ENCODE assay signal across 8 cellular contexts in the genomic region with DNA sequence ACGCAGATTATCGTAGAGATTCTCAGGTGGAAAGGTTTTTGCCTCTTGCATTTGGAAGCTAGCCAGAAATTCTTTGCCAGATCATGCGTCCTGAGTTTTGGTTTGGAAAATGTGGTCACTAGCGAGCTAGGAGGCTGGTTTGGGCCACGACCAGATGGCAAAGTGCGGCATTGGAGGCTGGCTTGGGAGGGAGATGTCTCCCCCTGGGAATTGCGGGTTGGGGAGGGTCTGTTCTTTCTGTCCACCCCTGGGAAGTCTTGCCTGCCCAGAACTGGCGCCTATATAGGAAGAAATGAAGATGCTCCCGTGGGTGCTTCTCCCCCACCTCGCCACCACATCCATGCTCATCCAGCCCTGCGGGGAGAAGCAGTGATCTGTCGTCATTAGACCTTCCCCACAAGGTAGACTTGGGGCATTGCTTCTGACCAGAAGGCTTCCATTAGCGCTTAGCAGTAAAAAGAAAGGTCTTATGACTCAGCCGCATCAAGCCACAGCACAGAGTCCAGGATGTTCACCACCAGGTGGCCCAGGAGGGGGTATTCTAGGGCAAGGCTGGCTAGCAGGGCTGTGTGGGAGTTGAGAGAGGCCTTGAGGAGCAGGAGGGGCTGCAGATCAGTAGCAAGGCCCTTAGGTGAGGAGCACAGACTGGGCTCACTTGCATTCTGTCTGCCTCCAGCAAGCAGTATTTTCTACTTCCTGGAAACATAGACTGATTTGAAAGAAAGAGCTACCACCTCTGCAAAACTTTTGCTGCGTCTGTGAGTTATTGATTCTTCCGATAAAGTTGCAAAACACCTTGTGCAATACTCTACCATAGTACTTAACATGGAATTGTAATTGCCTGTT. TPM values are rescaled to one million over a fixed set of nuclear protein-coding genes. Genes with fewer than 3 reads are reported as not detected.
DNase-seq lines count a peak whose midpoint lies in the region; ATAC-seq and TF ChIP-seq lines count a peak whose summit lies in the region.

No MANE protein-coding gene starts in this region.

- peak overlapping the region; percentile 97 for H3K27ac ChIP-seq in neutrophil
- H3K27ac ChIP-seq in upper lobe of left lung, result peak overlapping the region; percentile 97 to 99 (median 98)

- TF ChIP-seq CTCF in neutrophil (IDR thresholded peaks at IDR 0.05) (no peak), upper lobe of left lung (IDR thresholded peaks at IDR 0.05) (peak in 5 of 6 experiments; percentile 14 to 61 (median 35))

- no peaks in the 10 kb centered on the region for H3K9me3 Mint-ChIP-seq in effector memory CD8-positive, alpha-beta T cell

- WGBS in upper lobe of left lung, 2 donors, result 72 to 76% methylated on average over 13 to 16 of the region's 16 CpGs

- H3K4me1 ChIP-seq in neutrophil (ENCODE audit: control insufficient read depth in 1 of 2, insufficient read depth in 1 of 2, low read depth in 1 of 2, low read length in 1 of 2) (peaks cover 83 to 90% of the 10 kb centered on the region in 2 experiments), upper lobe of left lung (peaks cover 52 to 82% (median 72%) of the 10 kb centered on the region in 4 donors)

- peak; percentile 27 for ATAC-seq in GM21528 (IDR thresholded peaks at IDR 0.05; ENCODE audit: low FRiP score, unreplicated experiment)
- peak; percentile 44 for ATAC-seq in effector memory CD8-positive, alpha-beta T cell (replicated peaks)
- ATAC-seq in upper lobe of left lung (ENCODE audit: low FRiP score in 2 of 2), result peak in 1 of 2 donors; percentile 44

- TF ChIP-seq EP300 in upper lobe of left lung (IDR thresholded peaks at IDR 0.05), result peak in 1 of 4 donors; percentile 31

- no peaks in the 10 kb centered on the region for H3K27me3 Mint-ChIP-seq in effector memory CD8-positive, alpha-beta T cell

- H3K36me3 Mint-ChIP-seq in effector memory CD8-positive, alpha-beta T cell (ENCODE audit: insufficient read depth), result peaks cover 25% of the 10 kb centered on the region

- H3K4me3 ChIP-seq in neutrophil (ENCODE audit: low read depth in 1 of 2, low read length in 1 of 2) (no peak overlapping the region), upper lobe of left lung (no peak overlapping the region)

- H3K27me3 ChIP-seq in neutrophil (no peaks in the 10 kb centered on the region), upper lobe of left lung (no peaks in the 10 kb centered on the region)

- H3K9me3 ChIP-seq in neutrophil (no peaks in the 10 kb centered on the region), upper lobe of left lung (no peaks in the 10 kb centered on the region)

- H3K4me3 Mint-ChIP-seq in effector memory CD8-positive, alpha-beta T cell, result peak overlapping the region; percentile 88 to 96

- H3K36me3 ChIP-seq in neutrophil (no peaks in the 10 kb centered on the region), upper lobe of left lung (no peaks in the 10 kb centered on the region)

- H3K27ac Mint-ChIP-seq in effector memory CD8-positive, alpha-beta T cell, result peak overlapping the region; percentile 92 to 95

- peak; percentile 88 for DNase-seq in DMS 273 (lab: John Stamatoyannopoulos, UW; ENCODE audit: unreplicated experiment)
- DNase-seq in NCI-H69 (lab: John Stamatoyannopoulos, UW), result peak; percentile 41
- DNase-seq in activated CD4-positive, alpha-beta T cell treated with anti-CD3 and anti-CD28 coated beads, Interleukin-2, amount 50 U/mL, for 48 hours, result peak; percentile 76 to 83
- DNase-seq in effector memory CD8-positive, alpha-beta T cell, result peak; percentile 66 to 74 (median 67)
- peak in 1 of 2 donors; percentile 77 for DNase-seq in upper lobe of left lung
- DNase-seq in NCI-H1694 treated with DMSO at 0.1 percent for 48 hours (lab: John Stamatoyannopoulos, UW), result no peak

- peaks cover 60 to 70% of the 10 kb centered on the region in 2 donors for H3K4me1 Mint-ChIP-seq in effector memory CD8-positive, alpha-beta T cell (ENCODE audit: low read depth in 2 of 2)

- TF ChIP-seq POLR2A in upper lobe of left lung (IDR thresholded peaks at IDR 0.05), result peak in 1 of 4 donors; percentile 43

RNA-seq across cellular contexts. Expression of gene PTP4A2, which starts 1.5 kb away (rescaled TPM):
- total RNA-seq in upper lobe of left lung, result 100 to 1,000 TPM in 4 of 6 donors, 10 to 100 TPM in 2; 71.6 to 279 (median 148) TPM
